Comparison of ENCODE assay signal across 1 cellular context in genomic region chr10:132479603-132480221, GRCh38.
TF ChIP-seq lines count a peak whose summit lies in the region.

No MANE protein-coding gene starts in this region.

TF ChIP-seq in WTC11, 78 proteins besides CTCF, POLR2A, EP300 and RAD21 (continued from another document):
- TF ChIP-seq ZNF263 (CRISPR knock-in tag; IDR thresholded peaks at IDR 0.05; ENCODE audit: low read depth) (no peak), USF1 (CRISPR knock-in tag; IDR thresholded peaks at IDR 0.05) (no peak), IRF2 (CRISPR knock-in tag; IDR thresholded peaks at IDR 0.05; ENCODE audit: borderline replicate concordance, low read depth) (no peak), SOX15 (CRISPR knock-in tag; IDR thresholded peaks at IDR 0.05) (no peak), ZNF317 (CRISPR knock-in tag; IDR thresholded peaks at IDR 0.05; ENCODE audit: borderline replicate concordance, low read depth) (no peak)
